In the genomic region with DNA sequence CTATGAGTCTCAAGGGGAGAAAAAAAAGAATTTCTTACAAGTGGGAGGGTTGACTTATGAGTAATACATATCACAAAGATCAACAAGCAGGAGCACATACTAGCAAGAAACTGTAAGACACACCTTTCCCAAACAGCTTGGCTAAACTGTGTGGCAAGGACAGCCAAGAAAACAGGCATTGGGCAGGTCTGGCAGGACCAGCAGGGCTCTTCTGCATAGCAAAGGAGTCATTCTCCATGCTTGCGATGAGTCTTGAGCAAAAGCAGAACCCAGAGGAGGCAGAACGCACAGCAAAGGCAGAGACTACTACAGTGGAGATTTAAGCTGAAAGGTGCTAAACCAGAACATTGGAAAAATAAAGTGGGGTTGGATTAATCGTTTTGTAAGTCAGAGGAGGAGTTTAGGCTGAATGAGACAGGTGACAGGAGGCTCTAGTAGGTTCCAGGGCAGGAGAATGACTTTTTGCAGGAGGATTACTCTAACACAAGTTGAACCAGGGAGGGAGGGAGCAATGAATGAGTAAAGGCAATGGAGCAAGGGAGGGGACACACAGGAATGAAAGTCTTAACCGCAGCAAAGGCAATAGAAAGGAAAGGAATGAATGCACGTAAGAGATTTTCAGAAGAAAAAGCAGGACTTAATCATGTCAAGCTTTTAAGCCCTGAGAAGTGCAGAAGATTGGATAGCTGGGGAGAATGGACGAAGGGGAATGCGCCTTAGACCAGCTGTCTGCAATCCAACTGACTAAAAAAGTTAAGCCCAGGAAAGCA, we compare ENCODE assay signal across 12 cellular contexts. TPM values are rescaled to one million over a fixed set of nuclear protein-coding genes. Genes with fewer than 3 reads are reported as not detected.
DNase-seq lines count a peak whose midpoint lies in the region; ATAC-seq and TF ChIP-seq lines count a peak whose summit lies in the region.
"Had no signal": no experiment of that assay in that cellular context is flagged by ENCODE, and none has a peak within 500 bp of the region (broad histone marks: within the 10 kb centered on the region; RNA-seq: fewer than 3 reads in every experiment).

No MANE protein-coding gene starts in this region.

- ATAC-seq in SK-N-SH treated with all-trans-retinoic acid at 6 μM for 48 hours (no peak), body of pancreas (no peak), left lobe of liver (no peak), GM19395 (IDR thresholded peaks at IDR 0.05; ENCODE audit: unreplicated experiment) (no peak)

- peaks cover 14 to 22% of the 10 kb centered on the region in 2 experiments; a peak in 3 of 4 replicates for H3K4me1 ChIP-seq in SK-N-SH (ENCODE audit: control insufficient read depth in 1 of 2, insufficient read depth in 2 of 2, low read depth in 1 of 2, low read length in 1 of 2)
- H3K4me1 ChIP-seq in body of pancreas = peaks cover 54% of the 10 kb centered on the region
- peaks cover 13 to 75% (median 69%) of the 10 kb centered on the region in 5 donors for H3K4me1 ChIP-seq in subcutaneous abdominal adipose tissue (ENCODE audit: control insufficient read depth in 5 of 5, insufficient read depth in 5 of 5, low read length in 5 of 5)

- peaks cover 74% of the 10 kb centered on the region for H3K79me2 ChIP-seq in SK-N-SH (ENCODE audit: insufficient read depth)

- no peak for TF ChIP-seq POLR2A in body of pancreas (IDR thresholded peaks at IDR 0.05)

- no peaks in the 10 kb centered on the region for H3K9me2 ChIP-seq in SK-N-SH

- 83% methylated on average over 7 of the region's 7 CpGs for WGBS in SK-N-SH (ENCODE audit: low lambda C conversion rate)
- 56% methylated on average over 7 of the region's 7 CpGs for WGBS in body of pancreas, 2 donors

- peaks cover 63% of the 10 kb centered on the region for H4K20me1 ChIP-seq in SK-N-SH (ENCODE audit: insufficient read depth)

- intact Hi-C loops in body of pancreas (cut with DNase I) = no loop called here

- no peak for TF ChIP-seq EP300 in SK-N-SH (IDR thresholded peaks at IDR 0.05; ENCODE audit: borderline replicate concordance in 1 of 2, low read depth in 1 of 2, low read length in 1 of 2)

- TF ChIP-seq CTCF in SK-N-SH (IDR thresholded peaks at IDR 0.05) = no peak
- TF ChIP-seq CTCF in body of pancreas (IDR thresholded peaks at IDR 0.05) = no peak

- H3K27ac ChIP-seq in SK-N-SH (ENCODE audit: low read depth in 2 of 2, low read length in 1 of 2) (no peak overlapping the region), body of pancreas (peak overlapping the region in 2 of 4 donors; percentile 9 to 13), subcutaneous abdominal adipose tissue (ENCODE audit: low read depth, low read length) (peak overlapping the region; percentile 35)
- H3K27ac ChIP-seq: uterus, VCaP had no signal

- peak overlapping the region; percentile 90 for H3K4me2 ChIP-seq in SK-N-SH

- no peak overlapping the region for H2AFZ ChIP-seq in SK-N-SH (ENCODE audit: low read depth)

- DNase-seq in SK-N-SH (no peak), body of pancreas (peak in 3 of 4 donors; percentile 30 to 60 (median 32)), left lobe of liver (ENCODE audit: low spot score) (peak; percentile 36), NCI-H2196 treated with DMSO at 0.1 percent for 48 hours (lab: John Stamatoyannopoulos, UW; ENCODE audit: unreplicated experiment) (no peak), pons (ENCODE audit: low spot score) (no peak)
- DNase-seq: amniotic stem cell, NCI-H187 treated with DMSO at 0.1 percent for 48 hours, uterus had no signal

- no peaks in the 10 kb centered on the region for H3K9me3 ChIP-seq in SK-N-SH
- no peaks in the 10 kb centered on the region for H3K9me3 ChIP-seq in body of pancreas
- H3K9me3 ChIP-seq in subcutaneous abdominal adipose tissue (ENCODE audit: control insufficient read depth in 5 of 5, low read length in 5 of 5) = no peaks in the 10 kb centered on the region
- H3K9me3 ChIP-seq: uterus had no signal

- no peaks in the 10 kb centered on the region for H3K27me3 ChIP-seq in SK-N-SH (ENCODE audit: insufficient read depth)
- H3K27me3 ChIP-seq in body of pancreas = no peaks in the 10 kb centered on the region
- H3K27me3 ChIP-seq in subcutaneous abdominal adipose tissue (ENCODE audit: control insufficient read depth in 5 of 5, insufficient read depth in 4 of 5, low read length in 5 of 5) = no peaks in the 10 kb centered on the region
- H3K27me3 ChIP-seq: uterus had no signal

- H3F3A ChIP-seq in SK-N-SH (replicated peaks; ENCODE audit: insufficient read depth) = peaks cover 10% of the 10 kb centered on the region

- H3K4me3 ChIP-seq in SK-N-SH (ENCODE audit: low read depth in 2 of 2, low read length in 1 of 2) (no peak overlapping the region), body of pancreas (no peak overlapping the region), subcutaneous abdominal adipose tissue (ENCODE audit: low read depth in 1 of 5, low read length in 5 of 5) (peak overlapping the region in 4 of 5 donors; percentile 6 to 43 (median 28))
- H3K4me3 ChIP-seq: uterus had no signal

- CTCF ChIA-PET in SK-N-SH (lab: Yijun Ruan, JAX) = interaction anchor here (1.2 to 2.3 kb wide), 2 partner anchors 16 to 23 kb away, joined by 3 to 8 read pairs; no protein-coding TSS in a partner anchor

- TF ChIP-seq RAD21 in SK-N-SH (IDR thresholded peaks at IDR 0.05; ENCODE audit: low read length) = no peak

- H3K9ac ChIP-seq in SK-N-SH (no peak overlapping the region), subcutaneous abdominal adipose tissue (ENCODE audit: low read length in 5 of 5) (peak overlapping the region in 4 of 5 donors; percentile 14 to 44 (median 32))

- H3K36me3 ChIP-seq in SK-N-SH (replicated peaks in 1 of 2; ENCODE audit: control insufficient read depth in 1 of 2, insufficient read depth in 2 of 2, low read length in 1 of 2) = peaks cover 0 to 6% of the 10 kb centered on the region in 2 experiments
- H3K36me3 ChIP-seq in body of pancreas (replicated peaks in 1 of 2; ENCODE audit: insufficient read depth in 1 of 2, low read depth in 2 of 2) = no peaks in the 10 kb centered on the region
- no peaks in the 10 kb centered on the region for H3K36me3 ChIP-seq in subcutaneous abdominal adipose tissue (ENCODE audit: control insufficient read depth in 5 of 5, insufficient read depth in 5 of 5, low read length in 5 of 5)
- H3K36me3 ChIP-seq: uterus had no signal

- POLR2A ChIA-PET in SK-N-SH (lab: Yijun Ruan, JAX) = interaction anchor here (1.3 kb wide), 1 partner anchor 104 kb away, joined by 3 read pairs; no protein-coding TSS in a partner anchor

TF ChIP-seq in SK-N-SH, 30 proteins besides CTCF, POLR2A, EP300 and RAD21 (continues in another document):
- no peak for TF ChIP-seq GATA2 (CRISPR knock-in tag; IDR thresholded peaks at IDR 0.05)
- no peak for TF ChIP-seq TAF1 (IDR thresholded peaks at IDR 0.05; ENCODE audit: borderline replicate concordance, low read depth, low read length)
- TF ChIP-seq, protein P1, sequence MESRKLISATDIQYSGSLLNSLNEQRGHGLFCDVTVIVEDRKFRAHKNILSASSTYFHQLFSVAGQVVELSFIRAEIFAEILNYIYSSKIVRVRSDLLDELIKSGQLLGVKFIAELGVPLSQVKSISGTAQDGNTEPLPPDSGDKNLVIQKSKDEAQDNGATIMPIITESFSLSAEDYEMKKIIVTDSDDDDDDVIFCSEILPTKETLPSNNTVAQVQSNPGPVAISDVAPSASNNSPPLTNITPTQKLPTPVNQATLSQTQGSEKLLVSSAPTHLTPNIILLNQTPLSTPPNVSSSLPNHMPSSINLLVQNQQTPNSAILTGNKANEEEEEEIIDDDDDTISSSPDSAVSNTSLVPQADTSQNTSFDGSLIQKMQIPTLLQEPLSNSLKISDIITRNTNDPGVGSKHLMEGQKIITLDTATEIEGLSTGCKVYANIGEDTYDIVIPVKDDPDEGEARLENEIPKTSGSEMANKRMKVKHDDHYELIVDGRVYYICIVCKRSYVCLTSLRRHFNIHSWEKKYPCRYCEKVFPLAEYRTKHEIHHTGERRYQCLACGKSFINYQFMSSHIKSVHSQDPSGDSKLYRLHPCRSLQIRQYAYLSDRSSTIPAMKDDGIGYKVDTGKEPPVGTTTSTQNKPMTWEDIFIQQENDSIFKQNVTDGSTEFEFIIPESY (IDR thresholded peaks at IDR 0.05; ENCODE audit: borderline replicate concordance, low read depth) = no peak
- no peak for TF ChIP-seq JUND (IDR thresholded peaks at IDR 0.05)
- no peak for TF ChIP-seq POLR2AphosphoS5 (IDR thresholded peaks at IDR 0.05; ENCODE audit: low read depth, low read length)
- TF ChIP-seq ELF1 (IDR thresholded peaks at IDR 0.05) = no peak

TF ChIP-seq in SK-N-SH treated with all-trans-retinoic acid at 6 μM for 48 hours, 23 proteins besides CTCF, POLR2A, EP300 and RAD21 (continues in another document):
- TF ChIP-seq CSDC2 (CRISPR knock-in tag; IDR thresholded peaks at IDR 0.05) = no peak
- TF ChIP-seq TOX (CRISPR knock-in tag; IDR thresholded peaks at IDR 0.05; ENCODE audit: borderline replicate concordance) = no peak
- TF ChIP-seq, protein P2, sequence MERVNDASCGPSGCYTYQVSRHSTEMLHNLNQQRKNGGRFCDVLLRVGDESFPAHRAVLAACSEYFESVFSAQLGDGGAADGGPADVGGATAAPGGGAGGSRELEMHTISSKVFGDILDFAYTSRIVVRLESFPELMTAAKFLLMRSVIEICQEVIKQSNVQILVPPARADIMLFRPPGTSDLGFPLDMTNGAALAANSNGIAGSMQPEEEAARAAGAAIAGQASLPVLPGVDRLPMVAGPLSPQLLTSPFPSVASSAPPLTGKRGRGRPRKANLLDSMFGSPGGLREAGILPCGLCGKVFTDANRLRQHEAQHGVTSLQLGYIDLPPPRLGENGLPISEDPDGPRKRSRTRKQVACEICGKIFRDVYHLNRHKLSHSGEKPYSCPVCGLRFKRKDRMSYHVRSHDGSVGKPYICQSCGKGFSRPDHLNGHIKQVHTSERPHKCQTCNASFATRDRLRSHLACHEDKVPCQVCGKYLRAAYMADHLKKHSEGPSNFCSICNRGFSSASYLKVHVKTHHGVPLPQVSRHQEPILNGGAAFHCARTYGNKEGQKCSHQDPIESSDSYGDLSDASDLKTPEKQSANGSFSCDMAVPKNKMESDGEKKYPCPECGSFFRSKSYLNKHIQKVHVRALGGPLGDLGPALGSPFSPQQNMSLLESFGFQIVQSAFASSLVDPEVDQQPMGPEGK (CRISPR knock-in tag; IDR thresholded peaks at IDR 0.05; ENCODE audit: borderline replicate concordance) = no peak
- no peak for TF ChIP-seq ZNF70 (CRISPR knock-in tag; IDR thresholded peaks at IDR 0.05)
- TF ChIP-seq ZNF565 (CRISPR knock-in tag; conservative IDR thresholded peaks at IDR 0.05; ENCODE audit: low read depth) = no peak
- TF ChIP-seq ESRRG (CRISPR knock-in tag; IDR thresholded peaks at IDR 0.05) = no peak

RNA-seq across cellular contexts. Expression of gene N4BP1, which starts 2.7 kb away (rescaled TPM):
- 8.8 and 10.2 TPM in 2 replicates for polyA plus RNA-seq in SK-N-SH (2012; rRNA removed)
- 6.1 and 8.1 TPM in 2 replicates for polyA plus RNA-seq in SK-N-SH (2012; cell fraction: cytosol; rRNA removed)
- 28.9 and 32.4 TPM in 2 replicates for polyA plus RNA-seq in SK-N-SH (2012; cell fraction: nucleus; rRNA removed)
- total RNA-seq in body of pancreas (10 to 100 TPM; 15.8 to 21.1 TPM), left lobe of liver (11.6 TPM)

Comparison
In these comparisons a context has a peak if more than half of its experiments do, and no peak if none do; other contexts are left out.
1. DNase-seq: peak in body of pancreas (3 of 4) and left lobe of liver (single experiment); none in SK-N-SH (single experiment), NCI-H2196 treated with DMSO at 0.1 percent for 48 hours (single experiment) and pons (single experiment).
2. H3K4me3 ChIP-seq: peak in subcutaneous abdominal adipose tissue (4 of 5); none in SK-N-SH (0 of 2) and body of pancreas (0 of 2).